In the genomic region with DNA sequence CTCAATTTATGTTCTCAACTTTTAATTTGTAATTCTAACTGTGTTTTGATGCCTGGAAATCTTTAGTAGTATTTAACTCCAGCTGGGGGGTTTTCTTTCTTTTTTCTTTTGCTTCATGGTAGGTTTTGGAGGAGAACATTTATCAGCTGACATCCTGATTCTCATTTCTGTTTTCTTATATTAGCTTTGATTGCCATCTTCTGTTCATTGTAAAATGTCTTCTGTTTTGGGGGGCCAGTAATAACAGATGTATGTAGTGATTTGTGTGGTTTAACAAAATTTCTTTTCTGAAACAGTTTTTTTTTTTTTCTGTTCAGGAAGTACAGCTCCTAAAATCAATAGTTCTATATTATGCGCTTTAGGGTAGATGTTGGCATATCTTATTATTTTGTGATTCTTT, we compare ENCODE assay signal across 22 cellular contexts.
A peak's percentile ranks its signal among the peaks of the same experiment; 100 is the strongest.
DNase-seq lines count a peak whose midpoint lies in the region; ATAC-seq, FAIRE-seq and TF ChIP-seq lines count a peak whose summit lies in the region.
"Had no signal": no experiment of that assay in that cellular context is flagged by ENCODE, and none has a peak within 500 bp of the region (broad histone marks: within the 10 kb centered on the region; RNA-seq: fewer than 3 reads in every experiment).

No MANE protein-coding gene starts in this region.

- CTCF ChIA-PET in Calu3 (lab: Charles Lee) = interaction anchor here (0.7 kb wide), 2 partner anchors 338 to 339 kb away, joined by 3 read pairs; no protein-coding TSS in a partner anchor

- H3K27ac Mint-ChIP-seq in Calu3 (ENCODE audit: unreplicated experiment) (peak overlapping the region; percentile 88), astrocyte (ENCODE audit: unreplicated experiment) (peak overlapping the region; percentile 98)
- H3K27ac Mint-ChIP-seq: CD14-positive monocyte had no signal

- TF ChIP-seq POLR2A in GM18505 (IDR thresholded peaks at IDR 0.05; ENCODE audit: borderline replicate concordance, extremely low read depth, insufficient read depth, insufficient read length) = no peak
- TF ChIP-seq POLR2A in adrenal gland (IDR thresholded peaks at IDR 0.05) = no peak

- no peak overlapping the region for H2BK5ac ChIP-seq in trophoblast cell (ENCODE audit: low read depth, low read length, poor library complexity)

- H4K91ac ChIP-seq in trophoblast cell (ENCODE audit: low read depth, low read length) = no peak overlapping the region

- no peak overlapping the region for H2AK5ac ChIP-seq in trophoblast cell (ENCODE audit: low read length)

- no peak for DNase-seq in Calu3
- no peak for DNase-seq in astrocyte (ENCODE audit: low read depth)
- no peak for DNase-seq in foreskin keratinocyte
- DNase-seq in trophoblast cell = no peak
- no peak for DNase-seq in foreskin melanocyte
- DNase-seq in adrenal gland = no peak
- DNase-seq in H7 = no peak
- DNase-seq: activated CD4-positive, alpha-beta T cell treated with anti-CD3 and anti-CD28 coated beads, Interleukin-2, amount 50 U/mL, for 48 hours; activated gamma-delta T cell treated with Interleukin-2 at 50 U/mL for 16 hours; MM.1S; NCI-H1436 treated with DMSO at 0.1 percent for 48 hours; NCI-H524; occipital lobe; stimulated activated CD4-positive, alpha-beta T cell treated with anti-CD3 and anti-CD28 coated beads, Interleukin-15, amount 100 ng/mL, for 24 hours; WERI-Rb-1 had no signal

- H3K27me3 Mint-ChIP-seq in Calu3 (ENCODE audit: unreplicated experiment) (no peaks in the 10 kb centered on the region), astrocyte (ENCODE audit: low read depth, unreplicated experiment) (no peaks in the 10 kb centered on the region)

- H3K9ac ChIP-seq in astrocyte (ENCODE audit: low read length) (peak overlapping the region; percentile 85), trophoblast cell (ENCODE audit: low read length) (no peak overlapping the region)

- peak overlapping the region; percentile 2 for H2AFZ ChIP-seq in astrocyte (ENCODE audit: low read depth, low read length)
- no peak overlapping the region for H2AFZ ChIP-seq in trophoblast cell (ENCODE audit: insufficient read depth, low read length, poor library complexity)

- TF ChIP-seq CTCF in Calu3 (IDR thresholded peaks at IDR 0.05; ENCODE audit: unreplicated experiment) (no peak), astrocyte (IDR thresholded peaks at IDR 0.05; ENCODE audit: insufficient read depth, low read depth, low read length) (no peak), foreskin keratinocyte (conservative IDR thresholded peaks at IDR 0.05) (no peak), adrenal gland (IDR thresholded peaks at IDR 0.05) (no peak)

- no peak overlapping the region for H2BK12ac ChIP-seq in trophoblast cell (ENCODE audit: low read length)

- H3K27me3 ChIP-seq in astrocyte (ENCODE audit: insufficient read depth, low read length) = no peaks in the 10 kb centered on the region
- H3K27me3 ChIP-seq in foreskin keratinocyte = no peaks in the 10 kb centered on the region
- no peaks in the 10 kb centered on the region for H3K27me3 ChIP-seq in trophoblast cell (ENCODE audit: insufficient read depth, low read length)
- no peaks in the 10 kb centered on the region for H3K27me3 ChIP-seq in adrenal gland
- no peaks in the 10 kb centered on the region for H3K27me3 ChIP-seq in H7 (ENCODE audit: control insufficient read depth, insufficient read depth, low read length)
- H3K27me3 ChIP-seq: gastroesophageal sphincter, right atrium auricular region had no signal

- no TSS peak for BruUV-seq in Calu3 (replicated peaks; lab: Mats Ljungman, UMichigan)

- H3K18ac ChIP-seq in trophoblast cell (ENCODE audit: low read length) = no peak overlapping the region

- H3K9me3 ChIP-seq in astrocyte (ENCODE audit: insufficient read depth, low read depth, low read length) (no peaks in the 10 kb centered on the region), trophoblast cell (ENCODE audit: insufficient read depth, low read depth, low read length) (no peaks in the 10 kb centered on the region), adrenal gland (replicated peaks in 1 of 3) (no peaks in the 10 kb centered on the region)
- H3K9me3 ChIP-seq: gastroesophageal sphincter, right atrium auricular region had no signal

- no peaks in the 10 kb centered on the region for H3K9me3 Mint-ChIP-seq in Calu3 (ENCODE audit: low read depth, unreplicated experiment)
- H3K9me3 Mint-ChIP-seq in astrocyte (ENCODE audit: unreplicated experiment) = no peaks in the 10 kb centered on the region

- ATAC-seq in foreskin keratinocyte (no peak), GM18505 (IDR thresholded peaks at IDR 0.05; ENCODE audit: unreplicated experiment) (no peak)
- ATAC-seq: gastroesophageal sphincter, HCT116 had no signal

- H3K4me1 Mint-ChIP-seq in Calu3 (ENCODE audit: low read depth, unreplicated experiment) (peaks cover 21% of the 10 kb centered on the region), astrocyte (ENCODE audit: low read depth, unreplicated experiment) (peaks cover 39% of the 10 kb centered on the region)
- H3K4me1 Mint-ChIP-seq: CD14-positive monocyte had no signal

- peak overlapping the region; percentile 97 for H3K27ac ChIP-seq in astrocyte (ENCODE audit: low read depth, low read length)
- H3K27ac ChIP-seq in foreskin keratinocyte = peak overlapping the region; percentile 73
- peak overlapping the region; percentile 79 for H3K27ac ChIP-seq in trophoblast cell (ENCODE audit: low read depth, low read length)
- H3K27ac ChIP-seq in adrenal gland = no peak overlapping the region
- H3K27ac ChIP-seq: gastroesophageal sphincter, right atrium auricular region, SK-N-MC, WERI-Rb-1 had no signal

- no peak overlapping the region for H2BK120ac ChIP-seq in trophoblast cell (ENCODE audit: insufficient read depth, low read length, poor library complexity)

- no peak overlapping the region for H3K23ac ChIP-seq in trophoblast cell (ENCODE audit: low read length)

- H4K12ac ChIP-seq in trophoblast cell (ENCODE audit: low read depth, low read length) = no peak overlapping the region

- no peaks in the 10 kb centered on the region for H4K20me1 ChIP-seq in astrocyte (ENCODE audit: insufficient read depth, low read length)

- peak overlapping the region; percentile 54 for H3K4me2 ChIP-seq in astrocyte (ENCODE audit: low read length)
- no peak overlapping the region for H3K4me2 ChIP-seq in trophoblast cell (ENCODE audit: low read length)

- no peaks in the 10 kb centered on the region for H3K79me2 ChIP-seq in astrocyte (ENCODE audit: insufficient read depth, low read length)
- H3K79me2 ChIP-seq in trophoblast cell (ENCODE audit: control insufficient read depth, insufficient read depth, low read length, poor library complexity) = peaks cover 3% of the 10 kb centered on the region

- H4K8ac ChIP-seq in trophoblast cell (ENCODE audit: low read depth, low read length) = no peak overlapping the region

- H3K4me3 Mint-ChIP-seq in Calu3 (ENCODE audit: low read depth, unreplicated experiment) = peak overlapping the region; percentile 32
- no peak overlapping the region for H3K4me3 Mint-ChIP-seq in astrocyte (ENCODE audit: unreplicated experiment)
- H3K4me3 Mint-ChIP-seq: CD14-positive monocyte had no signal

- H3K4ac ChIP-seq in trophoblast cell (ENCODE audit: low read depth, low read length) = no peak overlapping the region

- no CpG with 5 or more reads among the region's 1 CpG for WGBS in trophoblast cell (ENCODE audit: extremely low coverage, insufficient coverage, insufficient read length)
- 82 to 96% (median 90%) methylated on average over 1 of the region's 1 CpG for WGBS in adrenal gland, 4 donors

- FAIRE-seq in astrocyte (lab: Jason Lieb, UNC) = no peak

- H3K4me1 ChIP-seq in astrocyte (ENCODE audit: insufficient read depth, low read length) (peaks cover 49% of the 10 kb centered on the region), foreskin keratinocyte (peaks cover 31% of the 10 kb centered on the region), trophoblast cell (ENCODE audit: control insufficient read depth in 1 of 2, insufficient read depth in 2 of 2, low read length in 2 of 2) (peaks cover 6% of the 10 kb centered on the region in 2 experiments), adrenal gland (replicated peaks in 1 of 2) (no peaks in the 10 kb centered on the region)
- H3K4me1 ChIP-seq: gastroesophageal sphincter, right atrium auricular region had no signal

- peaks cover 16% of the 10 kb centered on the region for H3K79me1 ChIP-seq in trophoblast cell (ENCODE audit: low read length)

- no peak overlapping the region for H3K4me3 ChIP-seq in astrocyte (ENCODE audit: insufficient read depth, low read depth, low read length)
- no peak overlapping the region for H3K4me3 ChIP-seq in trophoblast cell (ENCODE audit: low read depth, low read length)
- no peak overlapping the region for H3K4me3 ChIP-seq in adrenal gland
- H3K4me3 ChIP-seq in H7 (ENCODE audit: insufficient read depth, low read depth, low read length) = no peak overlapping the region
- H3K4me3 ChIP-seq: gastroesophageal sphincter, lung, right atrium auricular region, SK-N-MC had no signal

- intact Hi-C loops in Calu3 (cut with micrococcal nuclease; ENCODE audit: unreplicated experiment) (no loop called here), adrenal gland (cut with DNase I) (no loop called here)

- no peak overlapping the region for H3K14ac ChIP-seq in trophoblast cell (ENCODE audit: low read length)

- H3K36me3 Mint-ChIP-seq in Calu3 (ENCODE audit: insufficient read depth, unreplicated experiment) = no peaks in the 10 kb centered on the region
- no peaks in the 10 kb centered on the region for H3K36me3 Mint-ChIP-seq in astrocyte (ENCODE audit: low read depth, unreplicated experiment)
- H3K36me3 Mint-ChIP-seq: CD14-positive monocyte had no signal

- H3K36me3 ChIP-seq in astrocyte (ENCODE audit: insufficient read depth, low read length) = no peaks in the 10 kb centered on the region
- H3K36me3 ChIP-seq in trophoblast cell (ENCODE audit: control insufficient read depth in 1 of 2, insufficient read depth in 2 of 2, low read length in 2 of 2) = no peaks in the 10 kb centered on the region
- H3K36me3 ChIP-seq in adrenal gland (replicated peaks in 1 of 2) = no peaks in the 10 kb centered on the region
- no peaks in the 10 kb centered on the region for H3K36me3 ChIP-seq in H7 (replicated peaks; ENCODE audit: control insufficient read depth, insufficient read depth, low read length)
- H3K36me3 ChIP-seq: gastroesophageal sphincter, right atrium auricular region, WERI-Rb-1 had no signal

Comparison
In these comparisons a context has a peak if more than half of its experiments do, and no peak if none do; other contexts are left out.
1. H3K27ac ChIP-seq: peak in astrocyte (single experiment), foreskin keratinocyte (single experiment) and trophoblast cell (single experiment); none in adrenal gland (0 of 5).